Comparison of ENCODE assay signal across 1 cellular context in the genomic region with DNA sequence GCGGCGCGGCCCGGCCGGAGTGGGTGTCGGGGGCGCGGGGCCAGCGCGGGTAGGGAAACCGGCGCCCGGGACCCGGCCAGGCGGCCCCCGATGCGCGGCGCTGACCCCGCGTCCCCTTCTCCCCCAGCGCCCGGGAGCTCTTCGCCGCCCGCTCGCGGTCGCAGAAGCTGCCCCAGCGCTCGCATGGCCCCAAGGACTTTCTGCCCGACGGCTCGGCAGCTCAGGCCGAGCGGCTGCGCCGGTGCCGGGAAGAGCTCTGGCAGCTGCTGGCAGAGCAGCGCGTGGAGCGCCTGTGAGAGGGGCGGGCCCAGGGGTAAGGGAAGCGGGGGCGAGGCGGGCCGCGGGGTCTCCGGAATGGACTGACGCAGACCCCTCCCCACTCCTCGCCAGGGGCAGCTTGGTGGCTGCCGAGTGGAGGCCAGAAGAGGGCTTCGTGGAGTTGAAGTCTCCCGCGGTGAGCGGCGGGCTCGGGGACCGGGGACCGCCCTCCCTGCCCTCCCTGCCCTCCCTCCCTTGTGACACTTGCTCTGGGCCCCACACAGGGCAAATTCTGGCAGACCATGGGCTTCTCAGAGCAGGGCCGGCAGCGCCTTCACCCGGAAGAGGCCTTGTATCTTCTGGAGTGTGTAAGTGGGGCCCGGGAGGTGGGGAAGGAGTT.
TF ChIP-seq lines count a peak whose summit lies in the region.

No MANE protein-coding gene starts in this region.

TF ChIP-seq in IMR-90, 13 proteins besides CTCF, POLR2A, EP300 and RAD21:
- TF ChIP-seq RCOR1 (IDR thresholded peaks at IDR 0.05; ENCODE audit: insufficient replicate concordance, low read length) (no peak), MXI1 (IDR thresholded peaks at IDR 0.05; ENCODE audit: borderline replicate concordance, low read depth, low read length) (peak; percentile 9; the same call in 1 of the 2 replicates)
